Comparison of ENCODE assay signal across 15 cellular contexts in genomic region chr21:35664683-35665082, GRCh38.
DNase-seq lines count a peak whose midpoint lies in the region; ATAC-seq and TF ChIP-seq lines count a peak whose summit lies in the region.
"Had no signal": no experiment of that assay in that cellular context is flagged by ENCODE, and none has a peak within 500 bp of the region (broad histone marks: within the 10 kb centered on the region; RNA-seq: fewer than 3 reads in every experiment).

No MANE protein-coding gene starts in this region.

- no peak for TF ChIP-seq CTCF in retinal pigment epithelial cell (conservative IDR thresholded peaks at IDR 0.05; ENCODE audit: low read depth, low read length)

- no peak overlapping the region for H3K27ac Mint-ChIP-seq in activated naive CD4-positive, alpha-beta T cell treated with anti-CD3 and anti-CD28 coated beads, Interleukin-2, amount 50 U/mL, for 72 hours
- H3K27ac Mint-ChIP-seq: effector memory CD8-positive, alpha-beta T cell had no signal

- ATAC-seq in activated naive CD4-positive, alpha-beta T cell treated with anti-CD3 and anti-CD28 coated beads, Interleukin-2, amount 50 U/mL, for 72 hours = peak; percentile 63 to 87
- ATAC-seq in HG03432 (IDR thresholded peaks at IDR 0.05; ENCODE audit: unreplicated experiment) = peak; percentile 70
- no peak for ATAC-seq in HG03139 (IDR thresholded peaks at IDR 0.05; ENCODE audit: unreplicated experiment)
- ATAC-seq in GM19467 (IDR thresholded peaks at IDR 0.05; ENCODE audit: unreplicated experiment) = no peak
- ATAC-seq: effector memory CD8-positive, alpha-beta T cell; left cardiac atrium had no signal

- no peak overlapping the region for H3K4me3 ChIP-seq in retinal pigment epithelial cell (ENCODE audit: low read length)

- no peaks in the 10 kb centered on the region for H3K9me3 Mint-ChIP-seq in activated naive CD4-positive, alpha-beta T cell treated with anti-CD3 and anti-CD28 coated beads, Interleukin-2, amount 50 U/mL, for 72 hours
- H3K9me3 Mint-ChIP-seq: effector memory CD8-positive, alpha-beta T cell had no signal

- no peaks in the 10 kb centered on the region for H3K36me3 Mint-ChIP-seq in activated naive CD4-positive, alpha-beta T cell treated with anti-CD3 and anti-CD28 coated beads, Interleukin-2, amount 50 U/mL, for 72 hours

- DNase-seq in activated naive CD4-positive, alpha-beta T cell treated with anti-CD3 and anti-CD28 coated beads, Interleukin-2, amount 50 U/mL, for 72 hours (ENCODE audit: low spot score in 2 of 2) = no peak
- no peak for DNase-seq in activated naive CD4-positive, alpha-beta T cell treated with anti-CD3 and anti-CD28 coated beads, Interleukin-2, amount 50 U/mL, for 16 hours
- peak; percentile 32 for DNase-seq in amniotic epithelial cell (ENCODE audit: low read depth)
- DNase-seq in retinal pigment epithelial cell (ENCODE audit: low read depth) = peak; percentile 51
- no peak for DNase-seq in AG08395 (ENCODE audit: low spot score)
- DNase-seq: caudate nucleus; DMS153; effector memory CD8-positive, alpha-beta T cell; left cardiac atrium; NCI-H2081 treated with DMSO at 0.1 percent for 48 hours; stimulated activated CD4-positive, alpha-beta T cell treated with anti-CD3 and anti-CD28 coated beads, Interleukin-2, amount 100 ng/mL, for 48 hours; stimulated activated naive CD4-positive, alpha-beta T cell had no signal

Comparison
In these comparisons a context has a peak if more than half of its experiments do, and no peak if none do; other contexts are left out.
1. ATAC-seq: peak in activated naive CD4-positive, alpha-beta T cell treated with anti-CD3 and anti-CD28 coated beads, Interleukin-2, amount 50 U/mL, for 72 hours (2 of 2) and HG03432 (single experiment); none in HG03139 (single experiment) and GM19467 (single experiment).
2. DNase-seq: peak in amniotic epithelial cell (single experiment) and retinal pigment epithelial cell (single experiment); none in activated naive CD4-positive, alpha-beta T cell treated with anti-CD3 and anti-CD28 coated beads, Interleukin-2, amount 50 U/mL, for 72 hours (0 of 2), activated naive CD4-positive, alpha-beta T cell treated with anti-CD3 and anti-CD28 coated beads, Interleukin-2, amount 50 U/mL, for 16 hours (single experiment) and AG08395 (single experiment).